ENCODE assay signal across 19 cellular contexts in genomic region chr14:44956866-44957265, GRCh38. TPM values are rescaled to one million over a fixed set of nuclear protein-coding genes. Genes with fewer than 3 reads are reported as not detected.
DNase-seq lines count a peak whose midpoint lies in the region; ATAC-seq and TF ChIP-seq lines count a peak whose summit lies in the region.
"Had no signal": no experiment of that assay in that cellular context is flagged by ENCODE, and none has a peak within 500 bp of the region (broad histone marks: within the 10 kb centered on the region; RNA-seq: fewer than 3 reads in every experiment).

No MANE protein-coding gene starts in this region.

- no peak overlapping the region for H3K27ac ChIP-seq in CD4-positive, CD25-positive, alpha-beta regulatory T cell (ENCODE audit: insufficient read depth, low read length, poor library complexity, severe bottlenecking)
- H3K27ac ChIP-seq in CD4-positive, alpha-beta T cell (ENCODE audit: low read depth, low read length) = no peak overlapping the region
- H3K27ac ChIP-seq: GM23248 had no signal

- H3K4me1 Mint-ChIP-seq in CD4-positive, CD25-positive, alpha-beta regulatory T cell = peaks cover 18 to 65% (median 45%) of the 10 kb centered on the region in 4 donors
- H3K4me1 Mint-ChIP-seq in CD4-positive, alpha-beta T cell (ENCODE audit: low read depth) = peaks cover 62% of the 10 kb centered on the region
- peaks cover 7 to 67% (median 35%) of the 10 kb centered on the region in 4 donors for H3K4me1 Mint-ChIP-seq in naive thymus-derived CD8-positive, alpha-beta T cell

- peak overlapping the region; percentile 55 for H3K4me3 ChIP-seq in CD4-positive, CD25-positive, alpha-beta regulatory T cell (ENCODE audit: low read depth, low read length)
- H3K4me3 ChIP-seq in Loucy (ENCODE audit: low read length, poor library complexity, severe bottlenecking) = peak overlapping the region; percentile 54
- H3K4me3 ChIP-seq: GM23248, HAP-1 had no signal

- H3K9me3 Mint-ChIP-seq in CD4-positive, CD25-positive, alpha-beta regulatory T cell = no peaks in the 10 kb centered on the region
- no peaks in the 10 kb centered on the region for H3K9me3 Mint-ChIP-seq in CD4-positive, alpha-beta T cell
- no peaks in the 10 kb centered on the region for H3K9me3 Mint-ChIP-seq in naive thymus-derived CD8-positive, alpha-beta T cell
- H3K9me3 Mint-ChIP-seq: CD4-positive, alpha-beta memory T cell; HFFc6; IgD-negative memory B cell had no signal

- H3K79me2 ChIP-seq in Loucy (ENCODE audit: insufficient read depth, low read length) = peaks cover 84% of the 10 kb centered on the region

- no peaks in the 10 kb centered on the region for H3K9me2 ChIP-seq in Loucy (replicated peaks; ENCODE audit: low read depth, low read length)

- H3K9ac ChIP-seq in Loucy (ENCODE audit: low read depth, low read length, poor library complexity, severe bottlenecking) = no peak overlapping the region
- H3K9ac ChIP-seq: GM23248 had no signal

- intact Hi-C loops in CD4-positive, alpha-beta T cell (cut with DNase I, micrococcal nuclease) = no loop called here

- H3K27me3 ChIP-seq in CD4-positive, CD25-positive, alpha-beta regulatory T cell (ENCODE audit: control insufficient read depth, insufficient read depth, low read length) = no peaks in the 10 kb centered on the region
- no peaks in the 10 kb centered on the region for H3K27me3 ChIP-seq in CD4-positive, alpha-beta T cell (ENCODE audit: control insufficient read depth, insufficient read depth, low read length)
- no peaks in the 10 kb centered on the region for H3K27me3 ChIP-seq in Loucy (ENCODE audit: insufficient read depth, low read length, poor library complexity, severe bottlenecking)
- H3K27me3 ChIP-seq: BE2C had no signal

- peaks cover 17% of the 10 kb centered on the region for H3K36me3 Mint-ChIP-seq in CD4-positive, CD25-positive, alpha-beta regulatory T cell
- H3K36me3 Mint-ChIP-seq in CD4-positive, alpha-beta T cell (ENCODE audit: low read depth) = peaks cover 28% of the 10 kb centered on the region
- H3K36me3 Mint-ChIP-seq in naive thymus-derived CD8-positive, alpha-beta T cell = peaks cover 0 to 33% (median 8%) of the 10 kb centered on the region in 3 donors
- H3K36me3 Mint-ChIP-seq: IgD-negative memory B cell had no signal

- peak overlapping the region; percentile 0 to 84 (median 43) for H3K4me3 Mint-ChIP-seq in CD4-positive, CD25-positive, alpha-beta regulatory T cell
- peak overlapping the region; percentile 17 for H3K4me3 Mint-ChIP-seq in CD4-positive, alpha-beta T cell
- peak overlapping the region in 6 of 10 donors; percentile 1 to 16 (median 3) for H3K4me3 Mint-ChIP-seq in naive thymus-derived CD8-positive, alpha-beta T cell
- H3K4me3 Mint-ChIP-seq: HFFc6 had no signal

- POLR2A ChIA-PET in CD4-positive, alpha-beta T cell (lab: Charles Lee) = interaction anchor here (0.7 kb wide), 1 partner anchor 53 kb away, joined by 3 read pairs; no protein-coding TSS in a partner anchor
- POLR2A ChIA-PET in naive thymus-derived CD8-positive, alpha-beta T cell (lab: Charles Lee) = no interaction called here
- POLR2A ChIA-PET in HEK293T (lab: Yijun Ruan, JAX) = no interaction called here

- no peak for ATAC-seq in CD4-positive, CD25-positive, alpha-beta regulatory T cell (ENCODE audit: low read depth in 2 of 2)
- ATAC-seq in CD4-positive, alpha-beta T cell (ENCODE audit: poor library complexity) = no peak
- ATAC-seq in naive thymus-derived CD8-positive, alpha-beta T cell = no peak

- peak overlapping the region; percentile 76 for H3K4me2 ChIP-seq in Loucy (ENCODE audit: low read depth, low read length, poor library complexity, severe bottlenecking)

- H3K27me3 Mint-ChIP-seq in CD4-positive, CD25-positive, alpha-beta regulatory T cell = no peaks in the 10 kb centered on the region
- no peaks in the 10 kb centered on the region for H3K27me3 Mint-ChIP-seq in CD4-positive, alpha-beta T cell
- no peaks in the 10 kb centered on the region for H3K27me3 Mint-ChIP-seq in naive thymus-derived CD8-positive, alpha-beta T cell
- H3K27me3 Mint-ChIP-seq: CD4-positive, alpha-beta memory T cell; IgD-negative memory B cell had no signal

- TF ChIP-seq CTCF in CD4-positive, alpha-beta T cell (IDR thresholded peaks at IDR 0.05) = no peak
- TF ChIP-seq CTCF in Loucy (conservative IDR thresholded peaks at IDR 0.05; ENCODE audit: low read length) = no peak

- DNase-seq in CD4-positive, CD25-positive, alpha-beta regulatory T cell = no peak
- no peak for DNase-seq in CD4-positive, alpha-beta T cell
- no peak for DNase-seq in naive thymus-derived CD8-positive, alpha-beta T cell
- DNase-seq in HEK293T (ENCODE audit: extremely low spot score) = no peak
- no peak for DNase-seq in stimulated activated CD4-positive, alpha-beta T cell treated with anti-CD3 and anti-CD28 coated beads, Interleukin-15, amount 100 ng/mL, for 24 hours
- DNase-seq in RKO (ENCODE audit: low spot score) = no peak
- DNase-seq: ACHN; BE2C; C1 segment of cervical spinal cord; CD4-positive, alpha-beta memory T cell; DMS153; DMS79; GDM1; GM23248; HFFc6; KG1 had no signal

- no peak overlapping the region for H3K27ac Mint-ChIP-seq in CD4-positive, CD25-positive, alpha-beta regulatory T cell
- H3K27ac Mint-ChIP-seq in CD4-positive, alpha-beta T cell = no peak overlapping the region
- H3K27ac Mint-ChIP-seq in naive thymus-derived CD8-positive, alpha-beta T cell = no peak overlapping the region
- H3K27ac Mint-ChIP-seq: HFFc6 had no signal

- H3F3A ChIP-seq in Loucy (ENCODE audit: low read depth) = no peaks in the 10 kb centered on the region

- CTCF ChIA-PET in CD4-positive, alpha-beta T cell (lab: Charles Lee) = interaction anchor here (0.6 kb wide), 1 partner anchor 13 kb away, joined by 3 read pairs; no protein-coding TSS in a partner anchor
- CTCF ChIA-PET in HEK293T (lab: Yijun Ruan, JAX) = no interaction called here

- H3K4me1 ChIP-seq in CD4-positive, CD25-positive, alpha-beta regulatory T cell (ENCODE audit: control insufficient read depth, insufficient read depth, low read length, poor library complexity, severe bottlenecking) = peaks cover 45% of the 10 kb centered on the region
- H3K4me1 ChIP-seq in Loucy (ENCODE audit: insufficient read depth, low read length, poor library complexity, severe bottlenecking) = peaks cover 67% of the 10 kb centered on the region
- H3K4me1 ChIP-seq: BE2C had no signal

- no peaks in the 10 kb centered on the region for H3K9me3 ChIP-seq in CD4-positive, CD25-positive, alpha-beta regulatory T cell (ENCODE audit: control insufficient read depth in 2 of 2, low read length in 2 of 2)
- H3K9me3 ChIP-seq in CD4-positive, alpha-beta T cell (ENCODE audit: control insufficient read depth, low read length) = no peaks in the 10 kb centered on the region
- no peaks in the 10 kb centered on the region for H3K9me3 ChIP-seq in Loucy (ENCODE audit: insufficient read depth, low read depth, low read length)
- H3K9me3 ChIP-seq: BE2C, HAP-1 had no signal

- H2AFZ ChIP-seq in Loucy (ENCODE audit: low read length) = no peak overlapping the region
- H2AFZ ChIP-seq: GM23248 had no signal

- H3K36me3 ChIP-seq in CD4-positive, CD25-positive, alpha-beta regulatory T cell (ENCODE audit: control insufficient read depth, insufficient read depth, low read length) = peaks cover 12% of the 10 kb centered on the region
- H3K36me3 ChIP-seq in Loucy (ENCODE audit: insufficient read depth, low read length) = 0 out of 2 replicates have a peak, but pooled peaks cover 2% of the 10 kb centered on the region
- H3K36me3 ChIP-seq: BE2C, HAP-1 had no signal

- H4K20me1 ChIP-seq in Loucy (ENCODE audit: insufficient read depth, low read length, poor library complexity, severe bottlenecking) = peaks cover 79% of the 10 kb centered on the region

TF ChIP-seq in HEK293T, 16 proteins besides CTCF, POLR2A, EP300 and RAD21:
- TF ChIP-seq LEF1 (IDR thresholded peaks at IDR 0.05; ENCODE audit: borderline replicate concordance) (no peak), FOXA1 (IDR thresholded peaks at IDR 0.05) (no peak), SP1 (IDR thresholded peaks at IDR 0.05) (no peak)

RNA-seq across cellular contexts. Expression of gene KLHL28, which starts 4.9 kb away (rescaled TPM):
- total RNA-seq in CD4-positive, CD25-positive, alpha-beta regulatory T cell = 53.9 TPM
- 10 to 100 TPM; 39.9 to 50.8 (median 47.0) TPM for polyA plus RNA-seq in CD4-positive, CD25-positive, alpha-beta regulatory T cell
- 10 to 100 TPM; 49.3 to 49.7 TPM for total RNA-seq in CD4-positive, alpha-beta T cell
- 10 to 100 TPM; 39.5 to 39.7 TPM for total RNA-seq in naive thymus-derived CD8-positive, alpha-beta T cell
- polyA plus RNA-seq in naive thymus-derived CD8-positive, alpha-beta T cell = 10 to 100 TPM; 41.2 to 53.9 (median 41.9) TPM

RNA-seq across cellular contexts. Expression of gene TOGARAM1, which starts 5.1 kb away (rescaled TPM):
- total RNA-seq in CD4-positive, CD25-positive, alpha-beta regulatory T cell = 17.2 TPM
- 10 to 100 TPM in 1 of 4 donors, 1 to 10 TPM in 3; 6.4 to 10.4 (median 8.4) TPM for polyA plus RNA-seq in CD4-positive, CD25-positive, alpha-beta regulatory T cell
- total RNA-seq in CD4-positive, alpha-beta T cell = 10 to 100 TPM; 13.2 to 17.8 TPM
- total RNA-seq in naive thymus-derived CD8-positive, alpha-beta T cell = 10 to 100 TPM; 14.8 to 18.3 TPM
- polyA plus RNA-seq in naive thymus-derived CD8-positive, alpha-beta T cell = 10 to 100 TPM in 1 of 3 donors, 1 to 10 TPM in 2; 7.6 to 13.3 (median 10.0) TPM
